21 cellular contexts compared by ENCODE assay signal in the genomic region with DNA sequence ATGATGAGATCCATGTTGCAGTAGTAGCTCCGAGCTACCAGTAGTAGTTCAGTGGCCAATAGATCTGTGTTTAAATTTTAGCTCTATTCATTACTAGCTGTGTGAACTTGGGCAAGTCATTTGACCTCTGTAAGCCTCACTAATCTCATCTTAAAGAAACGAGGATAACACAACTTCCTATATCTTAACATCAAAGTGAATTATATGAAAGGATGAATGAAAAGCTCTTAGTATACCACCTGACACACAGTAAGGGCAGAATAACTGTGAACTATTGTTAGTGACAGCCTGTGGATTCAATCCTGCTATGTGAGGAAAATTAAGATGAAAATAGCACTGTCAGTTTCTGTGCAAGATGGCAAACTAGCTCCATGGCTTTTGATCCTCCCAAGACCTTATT.
DNase-seq lines count a peak whose midpoint lies in the region; ATAC-seq and TF ChIP-seq lines count a peak whose summit lies in the region.
"Had no signal": no experiment of that assay in that cellular context is flagged by ENCODE, and none has a peak within 500 bp of the region (broad histone marks: within the 10 kb centered on the region; RNA-seq: fewer than 3 reads in every experiment).

No MANE protein-coding gene starts in this region.

- H3K9me2 ChIP-seq in HCT116 (ENCODE audit: insufficient read depth) (no peaks in the 10 kb centered on the region), SK-N-SH (no peaks in the 10 kb centered on the region)

- BruUV-seq in HCT116 (replicated peaks; lab: Mats Ljungman, UMichigan): no TSS peak
- no TSS peak for BruUV-seq in Calu3 (replicated peaks; lab: Mats Ljungman, UMichigan)

- no peaks in the 10 kb centered on the region for H4K20me1 ChIP-seq in HCT116 (ENCODE audit: insufficient read depth)
- H4K20me1 ChIP-seq in SK-N-SH (ENCODE audit: insufficient read depth): no peaks in the 10 kb centered on the region
- H4K20me1 ChIP-seq: BLaER1 had no signal

- H3K36me3 ChIP-seq in HCT116 (ENCODE audit: control insufficient read depth in 1 of 2, insufficient read depth in 2 of 2, low read length in 2 of 2) (peaks cover 0 to 12% of the 10 kb centered on the region in 2 experiments; a peak in 1 of 4 replicates), endodermal cell (ENCODE audit: control insufficient read depth, insufficient read depth, low read length) (no peaks in the 10 kb centered on the region), prostate gland (no peaks in the 10 kb centered on the region), SK-N-SH (replicated peaks in 1 of 2; ENCODE audit: control insufficient read depth in 1 of 2, insufficient read depth in 2 of 2, low read length in 1 of 2) (no peaks in the 10 kb centered on the region)
- H3K36me3 ChIP-seq: BLaER1 had no signal

- H3K36me3 Mint-ChIP-seq in endodermal cell (ENCODE audit: low read depth) (peaks cover 6% of the 10 kb centered on the region), Calu3 (ENCODE audit: insufficient read depth, unreplicated experiment) (no peaks in the 10 kb centered on the region)
- H3K36me3 Mint-ChIP-seq: CD8-positive, alpha-beta T cell had no signal

- H3K27ac Mint-ChIP-seq in endodermal cell: no peak overlapping the region
- no peak overlapping the region for H3K27ac Mint-ChIP-seq in Calu3 (ENCODE audit: unreplicated experiment)
- H3K27ac Mint-ChIP-seq: B cell; CD4-positive, CD25-positive, alpha-beta regulatory T cell; CD8-positive, alpha-beta T cell; GM23338; H9; HFFc6 had no signal

- H3K27me3 Mint-ChIP-seq in endodermal cell (ENCODE audit: insufficient read depth) (no peaks in the 10 kb centered on the region), Calu3 (ENCODE audit: unreplicated experiment) (no peaks in the 10 kb centered on the region)
- H3K27me3 Mint-ChIP-seq: B cell had no signal

- H2AFZ ChIP-seq in HCT116 (ENCODE audit: low read depth, low read length, poor library complexity, severe bottlenecking): no peak overlapping the region
- no peak overlapping the region; the same call in 1 of the 2 replicates for H2AFZ ChIP-seq in SK-N-SH (ENCODE audit: low read depth)
- H2AFZ ChIP-seq: GM23338 had no signal

- H3F3A ChIP-seq in SK-N-SH (replicated peaks; ENCODE audit: insufficient read depth): peaks cover 3% of the 10 kb centered on the region

- DNase-seq in COLO829 (ENCODE audit: low spot score) (peak; percentile 64), HCT116 (ENCODE audit: low read depth, low spot score) (no peak), NCI-H82 treated with DMSO at 0.1 percent for 48 hours (lab: John Stamatoyannopoulos, UW; ENCODE audit: unreplicated experiment) (peak; percentile 74), endodermal cell (no peak), KBM-7 (no peak), Calu3 (no peak), prostate gland (ENCODE audit: low spot score) (no peak), SK-N-SH (no peak)
- DNase-seq: 8988T; CD4-positive, CD25-positive, alpha-beta regulatory T cell; CD8-positive, alpha-beta T cell; DMS153; EL; GDM1; H9; HFFc6 had no signal

- H3K27me3 ChIP-seq in HCT116 (ENCODE audit: insufficient read depth, low read length): no peaks in the 10 kb centered on the region
- no peaks in the 10 kb centered on the region for H3K27me3 ChIP-seq in endodermal cell (ENCODE audit: control insufficient read depth, insufficient read depth, low read length, poor library complexity, severe bottlenecking)
- no peaks in the 10 kb centered on the region for H3K27me3 ChIP-seq in prostate gland (replicated peaks; ENCODE audit: insufficient read depth)
- no peaks in the 10 kb centered on the region for H3K27me3 ChIP-seq in SK-N-SH (ENCODE audit: insufficient read depth)
- H3K27me3 ChIP-seq: BLaER1 had no signal

- H3K9me3 Mint-ChIP-seq in endodermal cell: peaks cover 8% of the 10 kb centered on the region
- H3K9me3 Mint-ChIP-seq in Calu3 (ENCODE audit: low read depth, unreplicated experiment): no peaks in the 10 kb centered on the region
- H3K9me3 Mint-ChIP-seq: GM23338 had no signal

- H3K27ac ChIP-seq in HCT116 (ENCODE audit: low read depth, low read length): no peak overlapping the region
- H3K27ac ChIP-seq in endodermal cell (ENCODE audit: low read depth, low read length): no peak overlapping the region
- H3K27ac ChIP-seq in prostate gland: no peak overlapping the region
- H3K27ac ChIP-seq in SK-N-SH (ENCODE audit: low read depth in 2 of 2, low read length in 1 of 2): no peak overlapping the region
- H3K27ac ChIP-seq: BLaER1, C4-2B had no signal

- H3K79me2 ChIP-seq in HCT116 (ENCODE audit: insufficient read depth, low read length): no peaks in the 10 kb centered on the region
- no peaks in the 10 kb centered on the region for H3K79me2 ChIP-seq in SK-N-SH (ENCODE audit: insufficient read depth)

- H3K4me1 ChIP-seq in HCT116 (ENCODE audit: control insufficient read depth in 1 of 2, insufficient read depth in 2 of 2, low read length in 2 of 2) (peaks cover 11 to 58% of the 10 kb centered on the region in 2 experiments), endodermal cell (ENCODE audit: control insufficient read depth, insufficient read depth, low read length) (peaks cover 5% of the 10 kb centered on the region), prostate gland (replicated peaks) (no peaks in the 10 kb centered on the region), SK-N-SH (ENCODE audit: control insufficient read depth in 1 of 2, insufficient read depth in 2 of 2, low read depth in 1 of 2, low read length in 1 of 2) (peaks cover 0 to 4% of the 10 kb centered on the region in 2 experiments; a peak in 1 of 4 replicates)
- H3K4me1 ChIP-seq: BLaER1 had no signal

- CTCF ChIA-PET in HCT116 (lab: Charles Lee): no interaction called here
- CTCF ChIA-PET in Calu3 (lab: Charles Lee): no interaction called here
- CTCF ChIA-PET in SK-N-SH (lab: Yijun Ruan, JAX): interaction anchor here (0.9 to 1.2 kb wide), 2 partner anchors 25 to 42 kb away, joined by 3 read pairs; no protein-coding TSS in a partner anchor

- RAD21 ChIA-PET in HCT116 (lab: Charles Lee; ENCODE audit: low non-redundant PET in 1 of 2, low total read pairs in 2 of 2, uncharacterized antibody in 2 of 2, unreplicated experiment in 2 of 2): no interaction called here

- no peak overlapping the region for H3K4me3 Mint-ChIP-seq in endodermal cell
- no peak overlapping the region for H3K4me3 Mint-ChIP-seq in Calu3 (ENCODE audit: low read depth, unreplicated experiment)
- H3K4me3 Mint-ChIP-seq: B cell; CD4-positive, CD25-positive, alpha-beta regulatory T cell; CD8-positive, alpha-beta T cell; GM23338; H9; HFFc6 had no signal

- H3K4me3 ChIP-seq in HCT116 (replicated peaks in 1 of 2; ENCODE audit: low read depth in 1 of 2, low read length in 2 of 2): no peak overlapping the region
- no peak overlapping the region for H3K4me3 ChIP-seq in endodermal cell (ENCODE audit: low read length)
- H3K4me3 ChIP-seq in prostate gland: no peak overlapping the region
- no peak overlapping the region for H3K4me3 ChIP-seq in SK-N-SH (ENCODE audit: low read depth in 2 of 2, low read length in 1 of 2)
- H3K4me3 ChIP-seq: BLaER1, GM12878, GM23338 had no signal

- H3K4me1 Mint-ChIP-seq in endodermal cell (peaks cover 8% of the 10 kb centered on the region), Calu3 (ENCODE audit: low read depth, unreplicated experiment) (peaks cover 55% of the 10 kb centered on the region)
- H3K4me1 Mint-ChIP-seq: B cell; CD4-positive, CD25-positive, alpha-beta regulatory T cell had no signal

- TF ChIP-seq CTCF in HCT116 (IDR thresholded peaks at IDR 0.05 in 2 of 3, conservative IDR thresholded peaks at IDR 0.05 in 1 of 3; ENCODE audit: borderline replicate concordance in 1 of 3, insufficient read depth in 1 of 3, low read depth in 2 of 3, low read length in 2 of 3) (no peak), endodermal cell (conservative IDR thresholded peaks at IDR 0.05) (peak; percentile 14), Calu3 (IDR thresholded peaks at IDR 0.05; ENCODE audit: unreplicated experiment) (no peak), prostate gland (IDR thresholded peaks at IDR 0.05) (no peak), SK-N-SH (IDR thresholded peaks at IDR 0.05) (no peak)

- H3K9ac ChIP-seq in HCT116 (ENCODE audit: low read length): no peak overlapping the region
- no peak overlapping the region for H3K9ac ChIP-seq in endodermal cell (ENCODE audit: extremely low read depth, low read length, poor library complexity, severe bottlenecking)
- H3K9ac ChIP-seq in SK-N-SH: no peak overlapping the region
- H3K9ac ChIP-seq: BLaER1 had no signal

- no peak for TF ChIP-seq POLR2A in HCT116 (IDR thresholded peaks at IDR 0.05; ENCODE audit: borderline replicate concordance, extremely low read depth, insufficient read depth, insufficient read length)
- TF ChIP-seq POLR2A in prostate gland (IDR thresholded peaks at IDR 0.05): no peak

- no peak for TF ChIP-seq EP300 in SK-N-SH (IDR thresholded peaks at IDR 0.05; ENCODE audit: borderline replicate concordance in 1 of 2, low read depth in 1 of 2, low read length in 1 of 2)

- no peak for TF ChIP-seq RAD21 in HCT116 (IDR thresholded peaks at IDR 0.05; ENCODE audit: low read depth)
- TF ChIP-seq RAD21 in SK-N-SH (IDR thresholded peaks at IDR 0.05; ENCODE audit: low read length): no peak

- peaks cover 0 to 17% of the 10 kb centered on the region in 2 experiments; a peak in 1 of 4 replicates for H3K9me3 ChIP-seq in HCT116 (ENCODE audit: control insufficient read depth in 1 of 2, insufficient read depth in 1 of 2, low read depth in 1 of 2, low read length in 2 of 2)
- H3K9me3 ChIP-seq in endodermal cell (ENCODE audit: control insufficient read depth, low read length): peaks cover 9% of the 10 kb centered on the region
- no peaks in the 10 kb centered on the region for H3K9me3 ChIP-seq in prostate gland
- peaks cover 5% of the 10 kb centered on the region; the same call in 1 of the 2 replicates for H3K9me3 ChIP-seq in SK-N-SH

- WGBS in endodermal cell (ENCODE audit: insufficient coverage in 1 of 2, insufficient read length in 1 of 2), 2 experiments: 69 to 100% methylated on average over 1 to 2 of the region's 2 CpGs
- 79% methylated on average over 2 of the region's 2 CpGs for WGBS in prostate gland
- WGBS in SK-N-SH (ENCODE audit: low lambda C conversion rate): 84% methylated on average over 2 of the region's 2 CpGs

- in situ Hi-C loops in KBM-7 (cut with MboI; ENCODE audit: low pct_unique_long_range_greater_than_20kb, low sequenced_read_pairs): no loop called here

- H3K4me2 ChIP-seq in HCT116 (ENCODE audit: low read length) (no peak overlapping the region), SK-N-SH (no peak overlapping the region)
- H3K4me2 ChIP-seq: BLaER1, GM23338 had no signal

- POLR2A ChIA-PET in HCT116 (lab: Charles Lee): interaction anchor here (0.9 to 1.2 kb wide), 2 partner anchors 9 to 114 kb away, joined by 3 read pairs; partner anchors contain the start of gene PHLDB2
- POLR2A ChIA-PET in SK-N-SH (lab: Yijun Ruan, JAX): no interaction called here

- intact Hi-C loops in HCT116 (cut with micrococcal nuclease): no loop called here
- intact Hi-C loops in Calu3 (cut with micrococcal nuclease; ENCODE audit: unreplicated experiment): no loop called here
- intact Hi-C loops in prostate gland (cut with DNase I): no loop called here

- peak; percentile 35; the same call in 1 of the 2 replicates for ATAC-seq in HCT116
- ATAC-seq: CD8-positive, alpha-beta T cell; GM12878; GM23338 had no signal

TF ChIP-seq in HCT116, 20 proteins besides CTCF, POLR2A, EP300 and RAD21 (continues in another document):
- no peak for TF ChIP-seq YY1 (IDR thresholded peaks at IDR 0.05; ENCODE audit: extremely low read depth, insufficient replicate concordance, low read depth, low read length)

TF ChIP-seq in SK-N-SH, 30 proteins besides CTCF, POLR2A, EP300 and RAD21 (continues in another document):
- TF ChIP-seq ELF1 (IDR thresholded peaks at IDR 0.05): no peak

Comparison
In these comparisons a context has a peak if more than half of its experiments do, and no peak if none do; other contexts are left out.
1. DNase-seq: peak in COLO829 (single experiment) and NCI-H82 treated with DMSO at 0.1 percent for 48 hours (single experiment); none in HCT116 (single experiment), endodermal cell (single experiment), KBM-7 (single experiment), Calu3 (single experiment), prostate gland (single experiment) and SK-N-SH (single experiment).